Comparison of ENCODE assay signal across 16 cellular contexts in genomic region chr16:28413585-28413984, GRCh38. TPM values are rescaled to one million over a fixed set of nuclear protein-coding genes. Genes with fewer than 3 reads are reported as not detected.
DNase-seq lines count a peak whose midpoint lies in the region; ATAC-seq, FAIRE-seq and TF ChIP-seq lines count a peak whose summit lies in the region.
"Not testable (repeated sequence)": the region's sequence is repeated elsewhere in the genome, so short reads cannot be mapped to it uniquely, and the experiment has no call there.
"Had no signal": no experiment of that assay in that cellular context is flagged by ENCODE, and none has a peak within 500 bp of the region (broad histone marks: within the 10 kb centered on the region; RNA-seq: fewer than 3 reads in every experiment).

No MANE protein-coding gene starts in this region.

- not testable (repeated sequence) for H3K27ac ChIP-seq in A549; GM23338 (ENCODE audit: low read depth); HepG2 (ENCODE audit: extremely low read length, insufficient read depth, low read length); upper lobe of right lung

- not testable (repeated sequence) for DNase-seq in A549 (ENCODE audit: low read depth in 1 of 2, low spot score in 1 of 2); GM23338 (ENCODE audit: low spot score); WTC11 (ENCODE audit: low spot score); bronchial epithelial cell (ENCODE audit: low read depth); HepG2 (ENCODE audit: low spot score); upper lobe of right lung

- not testable (repeated sequence) for H3K27ac Mint-ChIP-seq in GM23338, WTC11

- not testable (repeated sequence) for H3K4me1 Mint-ChIP-seq in GM23338, WTC11

- H3K4me1 ChIP-seq in A549; GM23338 (ENCODE audit: insufficient read depth); HepG2 (ENCODE audit: insufficient read depth, low read length); upper lobe of right lung: not testable (repeated sequence)

- intact Hi-C loops in HepG2 (cut with micrococcal nuclease; ENCODE audit: unreplicated experiment); upper lobe of right lung (cut with DNase I): not testable (repeated sequence)

- not testable (repeated sequence) for TF ChIP-seq CTCF in A549 (IDR thresholded peaks at IDR 0.05); GM23338 (conservative IDR thresholded peaks at IDR 0.05; ENCODE audit: low read depth in 2 of 2); WTC11 (IDR thresholded peaks at IDR 0.05); bronchial epithelial cell (IDR thresholded peaks at IDR 0.05; ENCODE audit: insufficient read depth, low read length, severe bottlenecking); HepG2 (CRISPR knock-in tag; IDR thresholded peaks at IDR 0.05); upper lobe of right lung (IDR thresholded peaks at IDR 0.05)

- H3K4me2 ChIP-seq in A549; GM23338; HepG2 (ENCODE audit: low read depth, low read length): not testable (repeated sequence)

- not testable (repeated sequence) for H3K4me3 Mint-ChIP-seq in GM23338, WTC11

- not testable (repeated sequence) for H3K9me3 Mint-ChIP-seq in GM23338, WTC11

- not testable (repeated sequence) for H3F3A ChIP-seq in GM23338 (replicated peaks; ENCODE audit: low read depth)

- H3K79me2 ChIP-seq in GM23338 (replicated peaks; ENCODE audit: insufficient read depth); HepG2 (ENCODE audit: insufficient read depth, low read length): not testable (repeated sequence)

- H3K4me3 ChIP-seq in A549; GM23338; bronchial epithelial cell (ENCODE audit: low read depth, low read length); HepG2 (replicated peaks in 1 of 3; ENCODE audit: insufficient read depth in 1 of 3, low read depth in 2 of 3, low read length in 3 of 3); upper lobe of right lung: not testable (repeated sequence)

- H3K9ac ChIP-seq in HepG2 (ENCODE audit: insufficient read depth, low read depth, low read length): not testable (repeated sequence)

- TF ChIP-seq POLR2A in A549 (IDR thresholded peaks at IDR 0.05; ENCODE audit: low read length); HepG2 (IDR thresholded peaks at IDR 0.05; ENCODE audit: insufficient read depth in 1 of 2, low read depth in 2 of 2, low read length in 2 of 2): not testable (repeated sequence)

- TF ChIP-seq RAD21 in A549 (conservative IDR thresholded peaks at IDR 0.05 in 1 of 2, IDR thresholded peaks at IDR 0.05 in 1 of 2); HepG2 (CRISPR knock-in tag; IDR thresholded peaks at IDR 0.05): not testable (repeated sequence)

- H2AFZ ChIP-seq in GM23338; HepG2 (ENCODE audit: low read length): not testable (repeated sequence)

- TF ChIP-seq EP300 in A549 (IDR thresholded peaks at IDR 0.05); HepG2 (IDR thresholded peaks at IDR 0.05; ENCODE audit: low read depth in 2 of 2, low read length in 2 of 2); HepG2 (CRISPR knock-in tag; IDR thresholded peaks at IDR 0.05; ENCODE audit: borderline replicate concordance): not testable (repeated sequence)

- H3K27me3 ChIP-seq in GM23338 (ENCODE audit: insufficient read depth); bronchial epithelial cell (ENCODE audit: control insufficient read depth, insufficient read depth, low read length); HepG2 (ENCODE audit: control insufficient read depth in 1 of 2, insufficient read depth in 2 of 2, low read length in 2 of 2); upper lobe of right lung: not testable (repeated sequence)

- not testable (repeated sequence) for H3K9me2 ChIP-seq in GM23338 (ENCODE audit: insufficient read depth)

- not testable (repeated sequence) for BruUV-seq in HepG2 (replicated peaks; lab: Mats Ljungman, UMichigan)

- FAIRE-seq in A549 (lab: Jason Lieb, UNC); HepG2 (lab: Jason Lieb, UNC): not testable (repeated sequence)
- peak; percentile 70 for FAIRE-seq in bronchial epithelial cell (lab: Jason Lieb, UNC)

- POLR2A ChIA-PET in A549 (lab: Yijun Ruan, JAX); WTC11 (lab: Charles Lee); HepG2 (lab: Yijun Ruan, JAX): not testable (repeated sequence)

- H4K20me1 ChIP-seq in GM23338 (replicated peaks; ENCODE audit: insufficient read depth); HepG2 (ENCODE audit: insufficient read depth, low read length): not testable (repeated sequence)

- H3K36me3 Mint-ChIP-seq in GM23338 (ENCODE audit: low read depth); WTC11: not testable (repeated sequence)

- no CpG with 5 or more reads among the region's 7 CpGs for WGBS in A549 (ENCODE audit: missing lambda C conversion rate)
- no CpG with 5 or more reads among the region's 7 CpGs for WGBS in HepG2 (ENCODE audit: low lambda C conversion rate)

- in situ Hi-C loops in HepG2 (cut with HindIII; ENCODE audit: extremely low pct_ligation_motif_present, low pct_unique_long_range_greater_than_20kb): not testable (repeated sequence)

- CTCF ChIA-PET in A549 (lab: Yijun Ruan, JAX); WTC11 (lab: Charles Lee); HepG2 (lab: Yijun Ruan, JAX; ENCODE audit: low intra/inter-chr PET ratio, low total read pairs): not testable (repeated sequence)

- H3K27me3 Mint-ChIP-seq in GM23338 (ENCODE audit: insufficient read depth, low read depth, poor library complexity); WTC11 (ENCODE audit: low read depth): not testable (repeated sequence)

- not testable (repeated sequence) for H3K36me3 ChIP-seq in GM23338 (ENCODE audit: insufficient read depth); bronchial epithelial cell (ENCODE audit: control insufficient read depth, insufficient read depth, low read length); HepG2 (replicated peaks in 1 of 2; ENCODE audit: control insufficient read depth in 1 of 2, insufficient read depth in 2 of 2, low read length in 2 of 2); upper lobe of right lung

- H3K9me3 ChIP-seq in A549; HepG2 (ENCODE audit: low read length); upper lobe of right lung: not testable (repeated sequence)

- ATAC-seq in A549 (peak; percentile 50 to 52; a peak in 4 of 6 replicates), GM23338 (peak; percentile 54), WTC11 (peak; percentile 60), HepG2 (peak; percentile 49), upper lobe of right lung (peak; percentile 40)

RNA-seq across cellular contexts. Expression of gene EIF3CL, which starts 9.9 kb away (rescaled TPM):
- polyA plus RNA-seq in A549 (2011; rRNA removed) (33.1 and 77.6 TPM in 2 replicates), A549 (2017; fragmentation: RNase III; extraction: RNeasy Plus Mini Kit Qiagen cat#74134 plus additional on column Dnase treatment) (131 to 146 TPM (median 138 TPM) in 3 replicates), GM23338 (2016; fragmentation: Nextera tagmentation; extraction: Ambion mirVana) (0.68 and 1.8 TPM in 2 replicates), HepG2 (2011; rRNA removed) (229 and 263 TPM in 2 replicates)
- 180 and 191 TPM in 2 replicates for polyA plus RNA-seq in A549 (2012; cell fraction: cytosol; rRNA removed)
- polyA plus RNA-seq in A549 (2012; cell fraction: nucleus; rRNA removed): 196 and 231 TPM in 2 replicates
- 178 and 194 TPM in 2 replicates for polyA minus RNA-seq in A549 (2011; rRNA and poly(A)+ RNA removed)
- 323 and 339 TPM in 2 replicates for total RNA-seq in GM23338 (2014; rRNA removed; shearing (Covaris generic))
- total RNA-seq in WTC11 (2021) (92.5 to 144 TPM (median 103 TPM) in 3 replicates), bronchial epithelial cell (87.2 and 132 TPM in 2 replicates), HepG2 (2016; rRNA removed; fragmentation: Illumina TruSeq; extraction: Trizol) (113 and 170 TPM in 2 replicates), upper lobe of right lung (25.2 TPM)
- total RNA-seq in HepG2 (2016; cell fraction: cytosol; rRNA removed; fragmentation: Illumina TruSeq; extraction: Trizol; ENCODE audit: low read depth): 27.2 and 35.5 TPM in 2 replicates
- 121 and 181 TPM in 2 replicates for total RNA-seq in HepG2 (2016; cell fraction: insoluble cytoplasmic fraction; rRNA removed; fragmentation: Illumina TruSeq; extraction: Trizol)
- total RNA-seq in HepG2 (2016; cell fraction: membrane; rRNA removed; fragmentation: Illumina TruSeq; extraction: Trizol): 81.1 and 81.5 TPM in 2 replicates
- total RNA-seq in HepG2 (2016; cell fraction: nucleus; rRNA removed; fragmentation: Illumina TruSeq; extraction: Trizol): 93.9 and 125 TPM in 2 replicates
- polyA plus RNA-seq in HepG2 (2011; cell fraction: cytosol; rRNA removed): 287 and 298 TPM in 2 replicates
- 169 and 191 TPM in 2 replicates for polyA plus RNA-seq in HepG2 (2011; cell fraction: nucleus; rRNA removed)
- 33.5 and 34.2 TPM in 2 replicates for polyA plus RNA-seq in HepG2 (2012)
- 39.3 and 40.8 TPM in 2 replicates for polyA plus RNA-seq in HepG2 (2016; cell fraction: cytosol; fragmentation: Illumina TruSeq; extraction: Trizol; ENCODE audit: low read depth)
- 192 and 224 TPM in 2 replicates for polyA plus RNA-seq in HepG2 (2016; cell fraction: insoluble cytoplasmic fraction; fragmentation: Illumina TruSeq; extraction: Trizol; ENCODE audit: low read depth)
- 51.0 and 70.6 TPM in 2 replicates for polyA plus RNA-seq in HepG2 (2016; cell fraction: membrane; fragmentation: Illumina TruSeq; extraction: Trizol; ENCODE audit: low read depth)
- 121 and 135 TPM in 2 replicates for polyA plus RNA-seq in HepG2 (2016; cell fraction: nucleus; fragmentation: Illumina TruSeq; extraction: Trizol; ENCODE audit: insufficient read depth, low read depth)
- 211 and 355 TPM in 2 replicates for polyA minus RNA-seq in HepG2 (2011; rRNA and poly(A)+ RNA removed; ENCODE audit: low replicate concordance)
- polyA minus RNA-seq in HepG2 (2011; cell fraction: cytosol; rRNA and poly(A)+ RNA removed): 190 and 238 TPM in 2 replicates
- 99.4 and 152 TPM in 2 replicates for polyA minus RNA-seq in HepG2 (2011; cell fraction: nucleus; rRNA and poly(A)+ RNA removed)

RNA-seq across cellular contexts. Expression of gene NPIPB6, which starts 50.3 kb away (rescaled TPM):
- polyA plus RNA-seq in A549 (2011; rRNA removed) (3.8 and 5.2 TPM in 2 replicates), A549 (2017; fragmentation: RNase III; extraction: RNeasy Plus Mini Kit Qiagen cat#74134 plus additional on column Dnase treatment) (3.6 to 3.8 TPM (median 3.7 TPM) in 3 replicates), GM23338 (2016; fragmentation: Nextera tagmentation; extraction: Ambion mirVana) (1.8 and 3.0 TPM in 2 replicates), HepG2 (2011; rRNA removed) (0.25 and 0.50 TPM in 2 replicates)
- polyA plus RNA-seq in A549 (2012; cell fraction: cytosol; rRNA removed): 1.4 and 1.6 TPM in 2 replicates
- polyA plus RNA-seq in A549 (2012; cell fraction: nucleus; rRNA removed): 5.1 and 6.4 TPM in 2 replicates
- polyA minus RNA-seq in A549 (2011; rRNA and poly(A)+ RNA removed): 0.45 and 0.88 TPM in 2 replicates
- 1.5 TPM in 1 of 2 replicates, not detected in the other for total RNA-seq in GM23338 (2014; rRNA removed; shearing (Covaris generic))
- total RNA-seq in WTC11 (2021) (0.83 to 2.6 TPM (median 2.5 TPM) in 3 replicates), bronchial epithelial cell (0.79 and 1.9 TPM in 2 replicates), HepG2 (2016; rRNA removed; fragmentation: Illumina TruSeq; extraction: Trizol) (not detected in 2 replicates), upper lobe of right lung (3.2 TPM)
- total RNA-seq in HepG2 (2016; cell fraction: cytosol; rRNA removed; fragmentation: Illumina TruSeq; extraction: Trizol; ENCODE audit: low read depth): 0.10 TPM in 1 of 2 replicates, not detected in the other
- total RNA-seq in HepG2 (2016; cell fraction: insoluble cytoplasmic fraction; rRNA removed; fragmentation: Illumina TruSeq; extraction: Trizol): 0.21 and 0.45 TPM in 2 replicates
- not detected in 2 replicates for total RNA-seq in HepG2 (2016; cell fraction: membrane; rRNA removed; fragmentation: Illumina TruSeq; extraction: Trizol)
- total RNA-seq in HepG2 (2016; cell fraction: nucleus; rRNA removed; fragmentation: Illumina TruSeq; extraction: Trizol): 1.1 and 2.5 TPM in 2 replicates
- polyA plus RNA-seq in HepG2 (2011; cell fraction: cytosol; rRNA removed): 0.05 and 0.06 TPM in 2 replicates
- 0.66 and 1.1 TPM in 2 replicates for polyA plus RNA-seq in HepG2 (2011; cell fraction: nucleus; rRNA removed)
- 0.42 and 0.71 TPM in 2 replicates for polyA plus RNA-seq in HepG2 (2012)
- polyA plus RNA-seq in HepG2 (2016; cell fraction: cytosol; fragmentation: Illumina TruSeq; extraction: Trizol; ENCODE audit: low read depth): 0.07 and 0.11 TPM in 2 replicates
- 0.13 TPM in 1 of 2 replicates, not detected in the other for polyA plus RNA-seq in HepG2 (2016; cell fraction: insoluble cytoplasmic fraction; fragmentation: Illumina TruSeq; extraction: Trizol; ENCODE audit: low read depth)
- polyA plus RNA-seq in HepG2 (2016; cell fraction: membrane; fragmentation: Illumina TruSeq; extraction: Trizol; ENCODE audit: low read depth): not detected in 2 replicates
- polyA plus RNA-seq in HepG2 (2016; cell fraction: nucleus; fragmentation: Illumina TruSeq; extraction: Trizol; ENCODE audit: insufficient read depth, low read depth): 3.2 and 5.2 TPM in 2 replicates
- 0.16 and 1.8 TPM in 2 replicates for polyA minus RNA-seq in HepG2 (2011; rRNA and poly(A)+ RNA removed; ENCODE audit: low replicate concordance)
- polyA minus RNA-seq in HepG2 (2011; cell fraction: cytosol; rRNA and poly(A)+ RNA removed): not detected in 2 replicates
- polyA minus RNA-seq in HepG2 (2011; cell fraction: nucleus; rRNA and poly(A)+ RNA removed): 1.4 and 3.0 TPM in 2 replicates
- total RNA-seq: A172 had no signal

RNA-seq across cellular contexts. Expression of gene NPIPB7, which starts 58.6 kb away (rescaled TPM):
- polyA plus RNA-seq in A549 (2011; rRNA removed) (0.13 and 0.38 TPM in 2 replicates), A549 (2017; fragmentation: RNase III; extraction: RNeasy Plus Mini Kit Qiagen cat#74134 plus additional on column Dnase treatment) (0.61 to 0.80 TPM (median 0.66 TPM) in 3 replicates), GM23338 (2016; fragmentation: Nextera tagmentation; extraction: Ambion mirVana) (0.45 and 0.52 TPM in 2 replicates), HepG2 (2011; rRNA removed) (0.05 and 0.08 TPM in 2 replicates)
- polyA plus RNA-seq in A549 (2012; cell fraction: cytosol; rRNA removed): 0.19 and 0.44 TPM in 2 replicates
- 0.87 and 1.0 TPM in 2 replicates for polyA plus RNA-seq in A549 (2012; cell fraction: nucleus; rRNA removed)
- not detected in 2 replicates for polyA minus RNA-seq in A549 (2011; rRNA and poly(A)+ RNA removed)
- 0.24 TPM in 1 of 2 replicates, not detected in the other for total RNA-seq in GM23338 (2014; rRNA removed; shearing (Covaris generic))
- total RNA-seq in WTC11 (2021) (0.33 to 0.92 TPM (median 0.66 TPM) in 3 replicates), bronchial epithelial cell (not detected in 2 replicates), HepG2 (2016; rRNA removed; fragmentation: Illumina TruSeq; extraction: Trizol) (not detected in 2 replicates), upper lobe of right lung (not detected)
- total RNA-seq in HepG2 (2016; cell fraction: cytosol; rRNA removed; fragmentation: Illumina TruSeq; extraction: Trizol; ENCODE audit: low read depth): not detected in 2 replicates
- not detected in 2 replicates for total RNA-seq in HepG2 (2016; cell fraction: insoluble cytoplasmic fraction; rRNA removed; fragmentation: Illumina TruSeq; extraction: Trizol)
- not detected in 2 replicates for total RNA-seq in HepG2 (2016; cell fraction: membrane; rRNA removed; fragmentation: Illumina TruSeq; extraction: Trizol)
- total RNA-seq in HepG2 (2016; cell fraction: nucleus; rRNA removed; fragmentation: Illumina TruSeq; extraction: Trizol): not detected in 2 replicates
- not detected in 2 replicates for polyA plus RNA-seq in HepG2 (2011; cell fraction: cytosol; rRNA removed)
- 0.35 and 0.36 TPM in 2 replicates for polyA plus RNA-seq in HepG2 (2011; cell fraction: nucleus; rRNA removed)
- polyA plus RNA-seq in HepG2 (2012): 0.15 TPM in 1 of 2 replicates, not detected in the other
- 0.16 TPM in 1 of 2 replicates, not detected in the other for polyA plus RNA-seq in HepG2 (2016; cell fraction: cytosol; fragmentation: Illumina TruSeq; extraction: Trizol; ENCODE audit: low read depth)
- polyA plus RNA-seq in HepG2 (2016; cell fraction: insoluble cytoplasmic fraction; fragmentation: Illumina TruSeq; extraction: Trizol; ENCODE audit: low read depth): not detected in 2 replicates
- polyA plus RNA-seq in HepG2 (2016; cell fraction: membrane; fragmentation: Illumina TruSeq; extraction: Trizol; ENCODE audit: low read depth): not detected in 2 replicates
- polyA plus RNA-seq in HepG2 (2016; cell fraction: nucleus; fragmentation: Illumina TruSeq; extraction: Trizol; ENCODE audit: insufficient read depth, low read depth): 0.51 TPM in 1 of 2 replicates, not detected in the other
- polyA minus RNA-seq in HepG2 (2011; rRNA and poly(A)+ RNA removed; ENCODE audit: low replicate concordance): 0.14 TPM in 1 of 2 replicates, not detected in the other
- not detected in 2 replicates for polyA minus RNA-seq in HepG2 (2011; cell fraction: cytosol; rRNA and poly(A)+ RNA removed)
- polyA minus RNA-seq in HepG2 (2011; cell fraction: nucleus; rRNA and poly(A)+ RNA removed): 0.37 TPM in 1 of 2 replicates, not detected in the other
- total RNA-seq: A172; A673; CD4-positive, CD25-positive, alpha-beta regulatory T cell; CD8-positive, alpha-beta memory T cell; Daoy; G401; GM12878 had no signal
- polyA plus RNA-seq: AG04450; CD14-positive monocyte; CD4-positive, alpha-beta memory T cell; CD4-positive, CD25-positive, alpha-beta regulatory T cell; CD8-positive, alpha-beta memory T cell had no signal
